18 cellular contexts compared by ENCODE assay signal in the genomic region with DNA sequence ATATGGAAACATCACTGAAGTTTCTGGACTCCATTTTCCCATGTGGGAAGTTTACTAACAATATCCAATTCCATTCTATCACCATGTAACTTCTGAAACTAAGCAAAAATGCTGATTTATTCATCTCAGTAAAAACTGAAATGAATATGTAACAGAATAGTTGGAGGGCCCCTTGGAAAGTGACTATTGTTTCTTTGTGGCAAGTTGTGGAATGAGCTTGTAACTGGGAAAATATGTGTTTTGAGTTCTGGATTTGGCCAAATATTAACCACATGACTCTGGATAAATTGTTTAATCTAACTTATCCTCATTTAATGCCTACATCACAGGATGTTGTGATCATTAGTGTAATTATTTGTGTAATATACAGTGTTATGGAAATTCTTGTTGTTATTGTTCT.
A peak's percentile ranks its signal among the peaks of the same experiment; 100 is the strongest.
DNase-seq lines count a peak whose midpoint lies in the region; FAIRE-seq and TF ChIP-seq lines count a peak whose summit lies in the region.
"Had no signal": no experiment of that assay in that cellular context is flagged by ENCODE, and none has a peak within 500 bp of the region (broad histone marks: within the 10 kb centered on the region; RNA-seq: fewer than 3 reads in every experiment).

No MANE protein-coding gene starts in this region.

- DNase-seq in AG04450 (ENCODE audit: low read depth, low spot score) (peak; percentile 13), HCEC 1CT (peak; percentile 33), astrocyte of the spinal cord (ENCODE audit: low read depth, low spot score) (peak; percentile 10), iris pigment epithelial cell (ENCODE audit: low read depth) (peak; percentile 10), NCI-H2029 treated with DMSO at 0.1 percent for 48 hours (lab: John Stamatoyannopoulos, UW) (no peak), RWPE1 (ENCODE audit: low spot score) (no peak), GM19239 (ENCODE audit: insufficient read length, low spot score) (no peak), NCI-H128 (lab: John Stamatoyannopoulos, UW; ENCODE audit: unreplicated experiment) (no peak)
- DNase-seq: COR-L47, KBM-7, NCI-H1105, NCI-H187 treated with DMSO at 0.1 percent for 48 hours, NCI-H510A treated with DMSO at 0.1 percent for 48 hours, SHP77 treated with DMSO at 0.1 percent for 48 hours had no signal

- CTCF ChIA-PET in AG04450 (lab: Charles Lee): no interaction called here
- CTCF ChIA-PET in RWPE1 (lab: Yijun Ruan, JAX): no interaction called here

- in situ Hi-C loops in astrocyte of the spinal cord (cut with HindIII; ENCODE audit: low sequenced_read_pairs): no loop called here

- H3K4me3 ChIP-seq in AG04450 (ENCODE audit: low read depth, low read length) (no peak overlapping the region), astrocyte of the spinal cord (ENCODE audit: low read depth, low read length) (no peak overlapping the region)

- FAIRE-seq in GM19239 (lab: Jason Lieb, UNC): no peak
- FAIRE-seq: GM12891, RCC 7860 had no signal

- H3K27ac ChIP-seq in AG04450 (ENCODE audit: low read depth, low read length) (no peak overlapping the region), RWPE1 (no peak overlapping the region)
- H3K27ac ChIP-seq: 22Rv1, C4-2B had no signal

- H3K9me3 ChIP-seq in AG04450 (ENCODE audit: control insufficient read depth, insufficient read depth, low read length): no peaks in the 10 kb centered on the region

- POLR2A ChIA-PET in AG04450 (lab: Yijun Ruan, JAX): no interaction called here
- POLR2A ChIA-PET in RWPE1 (lab: Yijun Ruan, JAX; ENCODE audit: low non-redundant PET): no interaction called here

- H3K27me3 ChIP-seq in AG04450 (ENCODE audit: control insufficient read depth, insufficient read depth, low read length): no peaks in the 10 kb centered on the region

- TF ChIP-seq CTCF in AG04450 (IDR thresholded peaks at IDR 0.05; ENCODE audit: low read depth, low read length): no peak
- no peak for TF ChIP-seq CTCF in astrocyte of the spinal cord (IDR thresholded peaks at IDR 0.05; ENCODE audit: low read depth, low read length)
- no peak for TF ChIP-seq CTCF in RWPE1 (conservative IDR thresholded peaks at IDR 0.05; ENCODE audit: low read depth)

Comparison
In these comparisons a context has a peak if more than half of its experiments do, and no peak if none do; other contexts are left out.
1. DNase-seq: peak in AG04450 (single experiment), HCEC 1CT (single experiment), astrocyte of the spinal cord (single experiment) and iris pigment epithelial cell (single experiment); none in NCI-H2029 treated with DMSO at 0.1 percent for 48 hours (single experiment), RWPE1 (single experiment), GM19239 (single experiment) and NCI-H128 (single experiment).